Comparison of ENCODE assay signal across 8 cellular contexts in the genomic region with DNA sequence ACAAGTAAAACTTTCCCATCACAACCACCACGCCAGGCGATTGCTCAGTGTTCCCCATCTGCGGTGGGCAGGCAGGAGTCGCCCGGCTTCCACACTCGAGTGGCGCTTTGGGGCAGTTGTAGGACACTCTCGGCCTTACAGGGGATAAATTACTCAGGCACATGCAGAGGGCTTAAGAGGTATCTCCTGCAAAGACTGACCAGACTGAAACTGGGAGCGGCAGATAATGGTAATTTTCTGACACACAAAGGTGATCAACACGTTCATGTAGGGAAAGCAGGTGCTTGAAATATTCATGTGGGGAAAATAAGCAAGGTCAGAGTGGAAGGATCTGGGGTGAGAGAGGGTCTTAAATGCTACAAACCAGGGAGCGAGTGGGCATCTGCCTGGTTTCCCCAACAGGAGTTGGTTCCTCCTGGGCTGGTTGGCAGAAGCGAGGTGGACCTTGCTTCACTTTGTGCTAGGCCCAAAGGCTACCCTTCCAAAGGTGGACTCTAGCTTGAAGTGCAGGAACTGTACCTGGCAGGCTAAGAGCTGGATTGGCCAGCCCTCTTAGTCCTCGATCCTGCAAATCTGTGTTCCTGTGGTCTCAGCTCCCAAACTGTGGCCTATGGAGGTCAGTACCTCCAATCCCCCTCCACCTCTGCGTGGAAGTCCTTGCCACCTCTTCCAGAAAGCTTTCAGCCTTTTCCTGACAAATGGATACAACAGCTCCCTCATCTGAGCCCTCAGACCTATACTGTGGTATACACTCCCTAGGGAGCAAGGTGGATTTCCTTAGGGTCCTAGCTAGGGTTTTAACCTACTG. TPM values are rescaled to one million over a fixed set of nuclear protein-coding genes. Genes with fewer than 3 reads are reported as not detected.
DNase-seq lines count a peak whose midpoint lies in the region; TF ChIP-seq lines count a peak whose summit lies in the region.

No MANE protein-coding gene starts in this region.

- no peak for DNase-seq in AG04450 (ENCODE audit: low read depth, low spot score)
- DNase-seq in cardiac fibroblast (ENCODE audit: low read depth in 2 of 2): no peak
- DNase-seq in anterior cingulate cortex (lab: John Stamatoyannopoulos, UW): no peak
- no peak for DNase-seq in RKO (ENCODE audit: low spot score)
- no peak for DNase-seq in COR-L47 (lab: John Stamatoyannopoulos, UW)
- DNase-seq in NOMO-1 treated with DMSO at 0.1 percent for 48 hours (lab: John Stamatoyannopoulos, UW; ENCODE audit: unreplicated experiment): no peak

- no peaks in the 10 kb centered on the region for H3K9me3 ChIP-seq in AG04450 (ENCODE audit: control insufficient read depth, insufficient read depth, low read length)
- no peaks in the 10 kb centered on the region for H3K9me3 ChIP-seq in HUES48 (ENCODE audit: control insufficient read depth, insufficient read depth, low read length)
- no peaks in the 10 kb centered on the region for H3K9me3 ChIP-seq in muscle layer of colon (ENCODE audit: low read length)

- H3K4me3 ChIP-seq in AG04450 (ENCODE audit: low read depth, low read length) (peak overlapping the region; percentile 60), HUES48 (ENCODE audit: low read depth, low read length) (peak overlapping the region; percentile 58), cardiac fibroblast (replicated peaks in 1 of 2; ENCODE audit: low read depth in 2 of 2, low read length in 2 of 2) (peak overlapping the region; percentile 39 to 55), muscle layer of colon (ENCODE audit: low read depth in 1 of 2, low read length in 2 of 2) (peak overlapping the region; percentile 58 to 79)

- H3K36me3 ChIP-seq in HUES48 (ENCODE audit: control insufficient read depth, insufficient read depth, low read length) (peaks cover 18% of the 10 kb centered on the region), muscle layer of colon (ENCODE audit: insufficient read depth, low read length) (peaks cover 9% of the 10 kb centered on the region)

- H3K27ac ChIP-seq in AG04450 (ENCODE audit: low read depth, low read length) (peak overlapping the region; percentile 11), HUES48 (ENCODE audit: low read depth, low read length) (peak overlapping the region; percentile 44), muscle layer of colon (ENCODE audit: low read depth, low read length) (peak overlapping the region; percentile 61)

- peak overlapping the region; percentile 82; the same call in 1 of the 2 replicates for H3K9ac ChIP-seq in HUES48 (ENCODE audit: low read depth, low read length)
- peak overlapping the region; percentile 56 for H3K9ac ChIP-seq in muscle layer of colon (ENCODE audit: low read length)

- H3K4me1 ChIP-seq in HUES48 (ENCODE audit: control insufficient read depth, insufficient read depth, low read length): peaks cover 12% of the 10 kb centered on the region
- H3K4me1 ChIP-seq in muscle layer of colon (ENCODE audit: insufficient read depth, low read length): peaks cover 20% of the 10 kb centered on the region

- TF ChIP-seq CTCF in AG04450 (IDR thresholded peaks at IDR 0.05; ENCODE audit: low read depth, low read length) (no peak), cardiac fibroblast (IDR thresholded peaks at IDR 0.05; ENCODE audit: low read depth, low read length) (no peak)

- H3K27me3 ChIP-seq in AG04450 (ENCODE audit: control insufficient read depth, insufficient read depth, low read length) (no peaks in the 10 kb centered on the region), HUES48 (ENCODE audit: control insufficient read depth, insufficient read depth, low read length) (no peaks in the 10 kb centered on the region), muscle layer of colon (ENCODE audit: control insufficient read depth in 1 of 2, insufficient read depth in 2 of 2, low read length in 2 of 2) (no peaks in the 10 kb centered on the region)

- POLR2A ChIA-PET in AG04450 (lab: Yijun Ruan, JAX): no interaction called here

- CTCF ChIA-PET in AG04450 (lab: Charles Lee): no interaction called here

RNA-seq across cellular contexts. Expression of a gene that starts 16.7 kb away (rescaled TPM):
- 5.9 and 8.9 TPM in 2 replicates for polyA plus RNA-seq in AG04450 (2011; rRNA removed)
- polyA minus RNA-seq in AG04450 (2011; rRNA and poly(A)+ RNA removed): 10.1 and 12.8 TPM in 2 replicates

RNA-seq across cellular contexts. Expression of a gene that starts 16.9 kb away (rescaled TPM):
- polyA plus RNA-seq in AG04450 (2011; rRNA removed): 40.2 and 43.6 TPM in 2 replicates
- polyA minus RNA-seq in AG04450 (2011; rRNA and poly(A)+ RNA removed): 32.3 and 36.1 TPM in 2 replicates

Comparison
In these comparisons a context has a peak if more than half of its experiments do, and no peak if none do; other contexts are left out.
1. H3K27ac ChIP-seq: peak in every context shown above with its lines; median percentile 61 in muscle layer of colon; 44 in HUES48; 11 in AG04450.